ENCODE assay signal across 37 cellular contexts in genomic region chr17:73331060-73331459, GRCh38. TPM values are rescaled to one million over a fixed set of nuclear protein-coding genes. Genes with fewer than 3 reads are reported as not detected.
DNase-seq lines count a peak whose midpoint lies in the region; ATAC-seq, FAIRE-seq and TF ChIP-seq lines count a peak whose summit lies in the region.
"Had no signal": no experiment of that assay in that cellular context is flagged by ENCODE, and none has a peak within 500 bp of the region (broad histone marks: within the 10 kb centered on the region; RNA-seq: fewer than 3 reads in every experiment).

No MANE protein-coding gene starts in this region.

- no peak for TF ChIP-seq CTCF in HepG2 (CRISPR knock-in tag; IDR thresholded peaks at IDR 0.05)
- no peak for TF ChIP-seq CTCF in right lobe of liver (IDR thresholded peaks at IDR 0.05)
- no peak for TF ChIP-seq CTCF in RWPE1 (conservative IDR thresholded peaks at IDR 0.05; ENCODE audit: low read depth)
- no peak for TF ChIP-seq CTCF in K562 (IDR thresholded peaks at IDR 0.05 in 2 of 3, conservative IDR thresholded peaks at IDR 0.05 in 1 of 3; ENCODE audit: insufficient read depth in 2 of 3, low read depth in 1 of 3, low read length in 3 of 3)
- no peak for TF ChIP-seq CTCF in progenitor cell of endocrine pancreas (IDR thresholded peaks at IDR 0.05; ENCODE audit: unreplicated experiment)
- no peak for TF ChIP-seq CTCF in H9 (conservative IDR thresholded peaks at IDR 0.05)

- POLR2A ChIA-PET in HepG2 (lab: Yijun Ruan, JAX) = interaction anchor here (1.0 to 1.7 kb wide), 3 partner anchors 11 to 69 kb away, joined by 3 to 12 read pairs (median 5); partner anchors contain the start of gene CPSF4L
- POLR2A ChIA-PET in RWPE1 (lab: Yijun Ruan, JAX; ENCODE audit: low non-redundant PET) = no interaction called here
- POLR2A ChIA-PET in K562 (lab: Yijun Ruan, JAX) = no interaction called here

- CTCF ChIA-PET in HepG2 (lab: Yijun Ruan, JAX; ENCODE audit: low intra/inter-chr PET ratio, low total read pairs) = no interaction called here
- CTCF ChIA-PET in RWPE1 (lab: Yijun Ruan, JAX) = no interaction called here
- CTCF ChIA-PET in K562 (lab: Yijun Ruan, JAX; ENCODE audit: low intra/inter-chr PET ratio) = no interaction called here

- H3K27ac Mint-ChIP-seq in progenitor cell of endocrine pancreas (peak overlapping the region; percentile 45), H9 (no peak overlapping the region)
- H3K27ac Mint-ChIP-seq: B cell; CD14-positive monocyte; CD4-positive, alpha-beta memory T cell; CD4-positive, alpha-beta T cell; CD4-positive, CD25-positive, alpha-beta regulatory T cell; CD8-positive, alpha-beta memory T cell; CD8-positive, alpha-beta T cell had no signal

- H3K56ac ChIP-seq in H9 (ENCODE audit: insufficient read length, low read depth, low read length) = no peak overlapping the region

- 0 out of 2 replicates have a peak overlapping the region, but pooled peaks have one; percentile 38 for H3K4me2 ChIP-seq in HepG2 (ENCODE audit: low read depth, low read length)
- H3K4me2 ChIP-seq in K562 (ENCODE audit: insufficient read depth, low read length) = no peak overlapping the region
- H3K4me2 ChIP-seq in H9 (ENCODE audit: insufficient read depth, insufficient read length, low read length) = no peak overlapping the region
- H3K4me2 ChIP-seq: A549; BLaER1; BLaER1 treated with 17β-estradiol and CSF1 and Interleukin-3, amounts not matched to agents 10 nM and 100 nM had no signal

- H3K36me3 ChIP-seq in HepG2 (replicated peaks in 1 of 2; ENCODE audit: control insufficient read depth in 1 of 2, insufficient read depth in 2 of 2, low read length in 2 of 2) = no peaks in the 10 kb centered on the region
- H3K36me3 ChIP-seq in right lobe of liver = no peaks in the 10 kb centered on the region
- H3K36me3 ChIP-seq in K562 (ENCODE audit: control insufficient read depth, insufficient read depth, low read length) = no peaks in the 10 kb centered on the region
- H3K36me3 ChIP-seq: BE2C; BLaER1; BLaER1 treated with 17β-estradiol and CSF1 and Interleukin-3, amounts not matched to agents 10 nM and 100 nM had no signal

- H3K14ac ChIP-seq in H9 (ENCODE audit: insufficient read depth, low read length) = no peak overlapping the region

- no peak overlapping the region for H3K23ac ChIP-seq in H9 (ENCODE audit: insufficient read length, low read depth, low read length)

- no peak overlapping the region for H3K4me3 Mint-ChIP-seq in progenitor cell of endocrine pancreas (ENCODE audit: low read depth)
- H3K4me3 Mint-ChIP-seq in H9 = no peak overlapping the region
- H3K4me3 Mint-ChIP-seq: B cell; CD14-positive monocyte; CD4-positive, alpha-beta memory T cell; CD4-positive, alpha-beta T cell; CD4-positive, CD25-positive, alpha-beta regulatory T cell; CD8-positive, alpha-beta memory T cell; CD8-positive, alpha-beta T cell had no signal

- H3K36me3 Mint-ChIP-seq in progenitor cell of endocrine pancreas (ENCODE audit: insufficient read depth) (no peaks in the 10 kb centered on the region), H9 (ENCODE audit: insufficient read depth in 1 of 3, low read depth in 3 of 3) (no peaks in the 10 kb centered on the region)
- H3K36me3 Mint-ChIP-seq: CD14-positive monocyte; CD4-positive, alpha-beta memory T cell; CD4-positive, CD25-positive, alpha-beta regulatory T cell; CD8-positive, alpha-beta memory T cell; CD8-positive, alpha-beta T cell had no signal

- H3K27me3 Mint-ChIP-seq in progenitor cell of endocrine pancreas (no peaks in the 10 kb centered on the region), H9 (ENCODE audit: low read depth) (peaks cover 6% of the 10 kb centered on the region)
- H3K27me3 Mint-ChIP-seq: CD4-positive, CD25-positive, alpha-beta regulatory T cell had no signal

- H2AFZ ChIP-seq in HepG2 (ENCODE audit: low read length) = no peak overlapping the region
- H2AFZ ChIP-seq in K562 (ENCODE audit: low read depth, low read length) = no peak overlapping the region
- no peak overlapping the region for H2AFZ ChIP-seq in H9 (ENCODE audit: low read length)

- no TSS peak for BruUV-seq in HepG2 (replicated peaks; lab: Mats Ljungman, UMichigan)
- BruUV-seq in K562 (replicated peaks; lab: Mats Ljungman, UMichigan) = no TSS peak

- no peak overlapping the region for H4K91ac ChIP-seq in H9 (ENCODE audit: insufficient read length, low read depth, low read length)

- H3T11ph ChIP-seq in H9 (ENCODE audit: low read length) = no peak overlapping the region

- H3K79me1 ChIP-seq in H9 (ENCODE audit: insufficient read depth, low read depth, low read length, poor library complexity, severe bottlenecking) = no peaks in the 10 kb centered on the region

- no peaks in the 10 kb centered on the region for H3K23me2 ChIP-seq in H9 (ENCODE audit: insufficient read length, low read depth, low read length, poor library complexity, severe bottlenecking)

- FAIRE-seq in HepG2 (lab: Jason Lieb, UNC) (no peak), K562 (lab: Jason Lieb, UNC) (no peak)
- FAIRE-seq: A204.1, A549, D721Med had no signal

- H2BK12ac ChIP-seq in H9 (ENCODE audit: insufficient read length, low read depth, low read length) = no peak overlapping the region

- no peak overlapping the region for H3K18ac ChIP-seq in H9 (ENCODE audit: insufficient read length, low read depth, low read length)

- H3K9me3 Mint-ChIP-seq in progenitor cell of endocrine pancreas (ENCODE audit: low read depth) = no peaks in the 10 kb centered on the region
- no peaks in the 10 kb centered on the region for H3K9me3 Mint-ChIP-seq in H9
- H3K9me3 Mint-ChIP-seq: CD4-positive, alpha-beta memory T cell; CD4-positive, alpha-beta T cell; CD4-positive, CD25-positive, alpha-beta regulatory T cell; CD8-positive, alpha-beta memory T cell; CD8-positive, alpha-beta T cell had no signal

- H3K4me1 ChIP-seq in HepG2 (ENCODE audit: insufficient read depth, low read length) (peaks cover 13% of the 10 kb centered on the region), right lobe of liver (no peaks in the 10 kb centered on the region), K562 (replicated peaks in 1 of 2; ENCODE audit: control insufficient read depth in 2 of 2, insufficient read depth in 2 of 2, low read length in 2 of 2) (no peaks in the 10 kb centered on the region; a peak in 1 of 5 replicates), H9 (ENCODE audit: insufficient read depth, low read length) (no peaks in the 10 kb centered on the region)
- H3K4me1 ChIP-seq: BE2C, Caco-2 had no signal

- H3K27me3 ChIP-seq in HepG2 (ENCODE audit: control insufficient read depth in 1 of 2, insufficient read depth in 2 of 2, low read length in 2 of 2) (peaks cover 5 to 30% of the 10 kb centered on the region in 2 experiments; a peak in 3 of 5 replicates), right lobe of liver (no peaks in the 10 kb centered on the region), K562 (ENCODE audit: control insufficient read depth in 2 of 2, insufficient read depth in 2 of 2, low read length in 2 of 2) (peaks cover 0 to 31% of the 10 kb centered on the region in 2 experiments; a peak in 1 of 5 replicates), H9 (ENCODE audit: insufficient read depth, low read length) (no peaks in the 10 kb centered on the region)
- H3K27me3 ChIP-seq: BE2C; BLaER1; BLaER1 treated with 17β-estradiol and CSF1 and Interleukin-3, amounts not matched to agents 10 nM and 100 nM had no signal

- ATAC-seq in HepG2 = no peak
- ATAC-seq in right lobe of liver = no peak
- ATAC-seq in K562 = no peak
- ATAC-seq in GM19023 (IDR thresholded peaks at IDR 0.05; ENCODE audit: unreplicated experiment) = no peak
- ATAC-seq: A549; CD8-positive, alpha-beta T cell had no signal

- H3K9me1 ChIP-seq in K562 (ENCODE audit: control insufficient read depth, insufficient read depth, low read length) = no peaks in the 10 kb centered on the region

- TF ChIP-seq EP300 in HepG2 (IDR thresholded peaks at IDR 0.05; ENCODE audit: low read depth in 2 of 2, low read length in 2 of 2) (no peak), HepG2 (CRISPR knock-in tag; IDR thresholded peaks at IDR 0.05; ENCODE audit: borderline replicate concordance) (no peak), K562 (IDR thresholded peaks at IDR 0.05; ENCODE audit: low read length) (no peak)

- no peak overlapping the region for H2BK15ac ChIP-seq in H9 (ENCODE audit: low read depth, low read length)

- no peak overlapping the region for H2BK120ac ChIP-seq in H9 (ENCODE audit: low read depth, low read length, poor library complexity, severe bottlenecking)

- H4K5ac ChIP-seq in H9 (ENCODE audit: insufficient read length, low read depth, low read length) = no peak overlapping the region

- TF ChIP-seq POLR2A in HepG2 (IDR thresholded peaks at IDR 0.05; ENCODE audit: insufficient read depth in 1 of 2, low read depth in 2 of 2, low read length in 2 of 2) (no peak), right lobe of liver (IDR thresholded peaks at IDR 0.05) (no peak), K562 (conservative IDR thresholded peaks at IDR 0.05) (no peak)

- no peak overlapping the region for H3K4ac ChIP-seq in H9 (ENCODE audit: low read depth, low read length)

- H3K27ac ChIP-seq in HepG2 (ENCODE audit: extremely low read length, insufficient read depth, low read length) = no peak overlapping the region
- H3K27ac ChIP-seq in right lobe of liver = no peak overlapping the region
- peak overlapping the region; percentile 39; the same call in 1 of the 2 replicates for H3K27ac ChIP-seq in RWPE1
- no peak overlapping the region for H3K27ac ChIP-seq in K562 (ENCODE audit: extremely low read depth, low read depth, low read length)
- no peak overlapping the region for H3K27ac ChIP-seq in H9 (ENCODE audit: insufficient read length, low read depth, low read length)
- H3K27ac ChIP-seq: 22Rv1; A549; BLaER1; BLaER1 treated with 17β-estradiol and CSF1 and Interleukin-3, amounts not matched to agents 10 nM and 100 nM; C4-2B had no signal

- H2BK5ac ChIP-seq in H9 (ENCODE audit: insufficient read length, low read length) = no peak overlapping the region

- H3K9ac ChIP-seq in HepG2 (ENCODE audit: insufficient read depth, low read depth, low read length) (no peak overlapping the region), K562 (ENCODE audit: insufficient read depth in 1 of 2, low read depth in 2 of 2, low read length in 2 of 2) (no peak overlapping the region), H9 (ENCODE audit: extremely low read depth, insufficient read length, low read length) (no peak overlapping the region)
- H3K9ac ChIP-seq: BLaER1; BLaER1 treated with 17β-estradiol and CSF1 and Interleukin-3, amounts not matched to agents 10 nM and 100 nM had no signal

- H3K9me3 ChIP-seq in HepG2 (ENCODE audit: low read length) (no peaks in the 10 kb centered on the region), right lobe of liver (no peaks in the 10 kb centered on the region), K562 (replicated peaks; ENCODE audit: control insufficient read depth, insufficient read depth, low read depth, low read length) (no peaks in the 10 kb centered on the region), H9 (ENCODE audit: control insufficient read depth, low read depth, low read length) (no peaks in the 10 kb centered on the region)
- H3K9me3 ChIP-seq: A549; BE2C; BLaER1; BLaER1 treated with 17β-estradiol and CSF1 and Interleukin-3, amounts not matched to agents 10 nM and 100 nM; Caco-2 had no signal

- no peak overlapping the region for H2AK5ac ChIP-seq in H9 (ENCODE audit: insufficient read length, low read length)

- no peak overlapping the region for H4K8ac ChIP-seq in H9 (replicated peaks; ENCODE audit: insufficient read length, low read depth, low read length)

- DNase-seq in HepG2 (ENCODE audit: low spot score) = no peak
- DNase-seq in right lobe of liver = no peak
- DNase-seq in RWPE1 (ENCODE audit: low spot score) = no peak
- no peak for DNase-seq in K562 (ENCODE audit: extremely low read depth in 1 of 4, low spot score in 3 of 4)
- DNase-seq in progenitor cell of endocrine pancreas (ENCODE audit: low spot score, unreplicated experiment) = no peak
- DNase-seq in H9 = no peak
- DNase-seq in anterior cingulate cortex (lab: John Stamatoyannopoulos, UW) = no peak
- DNase-seq: 8988T; ACHN; AML-193; BE2C; C1 segment of cervical spinal cord; Caco-2; Calu3; CD4-positive, alpha-beta memory T cell; CD4-positive, alpha-beta T cell; CD4-positive, CD25-positive, alpha-beta regulatory T cell; CD8-positive, alpha-beta memory T cell; CD8-positive, alpha-beta T cell; COR-L47; DMS 273 treated with DMSO at 0.1 percent for 48 hours; DMS153; DMS53; DMS79; DMS79 treated with DMSO at 0.1 percent for 48 hours; DND-41; EL had no signal

- no peak overlapping the region for H2BK20ac ChIP-seq in H9 (ENCODE audit: low read depth, low read length, poor library complexity, severe bottlenecking)

- H4K20me1 ChIP-seq in HepG2 (ENCODE audit: insufficient read depth, low read length) (no peaks in the 10 kb centered on the region), K562 (replicated peaks; ENCODE audit: control insufficient read depth, insufficient read depth, low read length) (no peaks in the 10 kb centered on the region), H9 (ENCODE audit: control insufficient read depth, insufficient read depth, insufficient read length) (no peaks in the 10 kb centered on the region)
- H4K20me1 ChIP-seq: BLaER1; BLaER1 treated with 17β-estradiol and CSF1 and Interleukin-3, amounts not matched to agents 10 nM and 100 nM had no signal

- H3K79me2 ChIP-seq in HepG2 (ENCODE audit: insufficient read depth, low read length) (no peaks in the 10 kb centered on the region), K562 (ENCODE audit: control insufficient read depth, insufficient read depth, low read length) (no peaks in the 10 kb centered on the region), H9 (ENCODE audit: insufficient read depth, low read length) (no peaks in the 10 kb centered on the region)

- 40% methylated on average over 3 of the region's 3 CpGs for WGBS in HepG2 (ENCODE audit: low lambda C conversion rate)
- 61% methylated on average over 3 of the region's 3 CpGs for WGBS in right lobe of liver (ENCODE audit: insufficient coverage, low coverage, low lambda C conversion rate, missing lambda C conversion rate)
- 0% methylated on average over 1 of the region's 3 CpGs for WGBS in K562 (ENCODE audit: insufficient coverage, low coverage, missing lambda C conversion rate)
- WGBS in H9 (ENCODE audit: extremely low coverage, insufficient read length, low lambda C conversion rate) = no CpG with 5 or more reads among the region's 3 CpGs

- H3K4me1 Mint-ChIP-seq in progenitor cell of endocrine pancreas (ENCODE audit: low read depth) (peaks cover 4% of the 10 kb centered on the region), H9 (peaks cover 9 to 15% of the 10 kb centered on the region in 2 experiments)
- H3K4me1 Mint-ChIP-seq: B cell; CD4-positive, alpha-beta memory T cell; CD4-positive, CD25-positive, alpha-beta regulatory T cell; CD8-positive, alpha-beta memory T cell had no signal

- no peak overlapping the region for H3K4me3 ChIP-seq in HepG2 (replicated peaks in 1 of 3; ENCODE audit: insufficient read depth in 1 of 3, low read depth in 2 of 3, low read length in 3 of 3)
- H3K4me3 ChIP-seq in right lobe of liver = no peak overlapping the region
- no peak overlapping the region for H3K4me3 ChIP-seq in K562
- H3K4me3 ChIP-seq: A549; BLaER1; BLaER1 treated with 17β-estradiol and CSF1 and Interleukin-3, amounts not matched to agents 10 nM and 100 nM had no signal

- in situ Hi-C loops in HepG2 (cut with HindIII; ENCODE audit: extremely low pct_ligation_motif_present, low pct_unique_long_range_greater_than_20kb) (no loop called here), K562 (cut with MboI) (no loop called here)

- intact Hi-C loops in HepG2 (cut with micrococcal nuclease; ENCODE audit: unreplicated experiment) = no loop called here
- intact Hi-C loops in right lobe of liver (cut with DNase I) = no loop called here
- intact Hi-C loops in K562 (cut with micrococcal nuclease) = no loop called here

- TF ChIP-seq RAD21 in HepG2 (CRISPR knock-in tag; IDR thresholded peaks at IDR 0.05) = no peak
- TF ChIP-seq RAD21 in K562 (CRISPR knock-in tag; conservative IDR thresholded peaks at IDR 0.05 in 1 of 2, IDR thresholded peaks at IDR 0.05 in 1 of 2) = no peak

RNA-seq across cellular contexts. Expression of gene CDC42EP4, which starts 19.3 kb away (rescaled TPM):
- 54.0 and 55.0 TPM in 2 replicates for total RNA-seq in HepG2 (2016; rRNA removed; fragmentation: Illumina TruSeq; extraction: Trizol)
- total RNA-seq in HepG2 (2016; cell fraction: cytosol; rRNA removed; fragmentation: Illumina TruSeq; extraction: Trizol; ENCODE audit: low read depth) = 13.5 and 14.9 TPM in 2 replicates
- total RNA-seq in HepG2 (2016; cell fraction: insoluble cytoplasmic fraction; rRNA removed; fragmentation: Illumina TruSeq; extraction: Trizol) = 45.9 and 55.1 TPM in 2 replicates
- total RNA-seq in HepG2 (2016; cell fraction: membrane; rRNA removed; fragmentation: Illumina TruSeq; extraction: Trizol) = 45.7 and 51.9 TPM in 2 replicates
- total RNA-seq in HepG2 (2016; cell fraction: nucleus; rRNA removed; fragmentation: Illumina TruSeq; extraction: Trizol) = 34.9 and 36.1 TPM in 2 replicates
- 19.0 and 21.7 TPM in 2 replicates for polyA plus RNA-seq in HepG2 (2011; rRNA removed)
- polyA plus RNA-seq in HepG2 (2011; cell fraction: cytosol; rRNA removed) = 16.2 and 20.1 TPM in 2 replicates
- polyA plus RNA-seq in HepG2 (2011; cell fraction: nucleus; rRNA removed) = 18.6 and 24.3 TPM in 2 replicates
- polyA plus RNA-seq in HepG2 (2012) = 18.4 and 22.4 TPM in 2 replicates
- polyA plus RNA-seq in HepG2 (2016; cell fraction: cytosol; fragmentation: Illumina TruSeq; extraction: Trizol; ENCODE audit: low read depth) = 11.7 and 14.2 TPM in 2 replicates
- 58.7 and 66.8 TPM in 2 replicates for polyA plus RNA-seq in HepG2 (2016; cell fraction: insoluble cytoplasmic fraction; fragmentation: Illumina TruSeq; extraction: Trizol; ENCODE audit: low read depth)
- 37.7 and 41.8 TPM in 2 replicates for polyA plus RNA-seq in HepG2 (2016; cell fraction: membrane; fragmentation: Illumina TruSeq; extraction: Trizol; ENCODE audit: low read depth)
- polyA plus RNA-seq in HepG2 (2016; cell fraction: nucleus; fragmentation: Illumina TruSeq; extraction: Trizol; ENCODE audit: insufficient read depth, low read depth) = 41.4 and 43.9 TPM in 2 replicates
- polyA minus RNA-seq in HepG2 (2011; rRNA and poly(A)+ RNA removed; ENCODE audit: low replicate concordance) = 68.4 and 91.9 TPM in 2 replicates
- polyA minus RNA-seq in HepG2 (2011; cell fraction: cytosol; rRNA and poly(A)+ RNA removed) = 25.3 and 26.4 TPM in 2 replicates
- polyA minus RNA-seq in HepG2 (2011; cell fraction: nucleus; rRNA and poly(A)+ RNA removed) = 32.3 and 36.9 TPM in 2 replicates
- 10 to 100 TPM; 27.5 to 34.9 (median 30.9) TPM for total RNA-seq in right lobe of liver
- 19.6 and 53.2 TPM in 2 replicates for total RNA-seq in K562 (2011; cell fraction: chromatin; rRNA removed; ENCODE audit: low replicate concordance)
- total RNA-seq in K562 (2011; cell fraction: nucleolus; rRNA removed) = 40.4 and 45.0 TPM in 2 replicates
- total RNA-seq in K562 (2011; cell fraction: nucleoplasm; rRNA removed) = 28.5 and 29.0 TPM in 2 replicates
- 16.1 and 19.9 TPM in 2 replicates for total RNA-seq in K562 (2014; rRNA removed)
- 7.4 and 8.0 TPM in 2 replicates for total RNA-seq in K562 (2014; rRNA removed; fragmentation: Illumina TruSeq; extraction: Trizol)
- total RNA-seq in K562 (2015; rRNA removed; fragmentation: Illumina TruSeq; extraction: Trizol) = 15.9 TPM in 2 replicates
- 20.4 and 20.8 TPM in 2 replicates for total RNA-seq in K562 (2021)
- 8.8 and 12.3 TPM in 2 replicates for polyA plus RNA-seq in K562 (2011; rRNA removed)
- polyA plus RNA-seq in K562 (2011; cell fraction: cytosol; rRNA removed) = 9.2 and 35.2 TPM in 2 replicates
- 9.0 and 12.0 TPM in 2 replicates for polyA plus RNA-seq in K562 (2011; cell fraction: nucleus; rRNA removed)
- polyA plus RNA-seq in K562 (2012) = 19.2 and 20.7 TPM in 2 replicates
- 10.2 and 15.3 TPM in 2 replicates for polyA plus RNA-seq in K562 (2014; fragmentation: Illumina TruSeq; extraction: Trizol)
- 1 to 10 TPM in 1 of 2 experiments, under 1 TPM in 1; 0.65 to 1.1 TPM for polyA plus RNA-seq in K562 (2014; fragmentation: Nextera tagmentation; extraction: Ambion mirVana)
- polyA plus RNA-seq in K562 (2014; rRNA removed) = 13.3 and 13.4 TPM in 2 replicates
- polyA minus RNA-seq in K562 (2011; rRNA and poly(A)+ RNA removed) = 7.4 and 13.8 TPM in 2 replicates
- polyA minus RNA-seq in K562 (2011; cell fraction: cytosol; rRNA and poly(A)+ RNA removed) = 14.7 and 19.6 TPM in 2 replicates
- 19.3 and 19.4 TPM in 2 replicates for polyA minus RNA-seq in K562 (2011; cell fraction: nucleus; rRNA and poly(A)+ RNA removed)
- total RNA-seq in progenitor cell of endocrine pancreas = 66.0 and 77.9 TPM in 2 replicates
- 27.1 and 28.2 TPM in 2 replicates for total RNA-seq in H9 (2021)

Comparison
In these comparisons a context has a peak if more than half of its experiments do, and no peak if none do; other contexts are left out.
1. Of the 241 proteins assayed by ChIP-seq in both HepG2 and K562: peak only in HepG2: none; only in K562: none; in both: HNRNPK; in neither: 240.